Comparison of ENCODE assay signal across 8 cellular contexts in genomic region chr17:57577751-57578607, GRCh38.
DNase-seq lines count a peak whose midpoint lies in the region; ATAC-seq and TF ChIP-seq lines count a peak whose summit lies in the region.

No MANE protein-coding gene starts in this region.

- ATAC-seq in activated CD4-positive, CD25-positive, alpha-beta regulatory T cell treated with anti-CD3 and anti-CD28 coated beads, Interleukin-2, amount 50 U/mL, for 24 hours, result no peak
- ATAC-seq in stimulated activated naive CD8-positive, alpha-beta T cell treated with anti-CD3 and anti-CD28 coated beads, Interleukin-15, amount 100 ng/mL, for 72 hours, result no peak

- H3K9me3 ChIP-seq in ES-I3 (ENCODE audit: control insufficient read depth, insufficient read depth, low read length) (no peaks in the 10 kb centered on the region), esophagus muscularis mucosa (no peaks in the 10 kb centered on the region)

- peaks cover 16% of the 10 kb centered on the region for H3K4me1 Mint-ChIP-seq in osteocyte (ENCODE audit: unreplicated experiment)
- H3K4me1 Mint-ChIP-seq in stimulated activated naive CD8-positive, alpha-beta T cell treated with anti-CD3 and anti-CD28 coated beads, Interleukin-15, amount 100 ng/mL, for 72 hours, result peaks cover 10% of the 10 kb centered on the region

- TF ChIP-seq CTCF in esophagus muscularis mucosa (IDR thresholded peaks at IDR 0.05) (no peak), osteocyte (IDR thresholded peaks at IDR 0.05) (no peak), GM20000 (IDR thresholded peaks at IDR 0.05; ENCODE audit: extremely low read depth, missing control alignments) (no peak)

- no peak for TF ChIP-seq POLR2A in esophagus muscularis mucosa (IDR thresholded peaks at IDR 0.05; ENCODE audit: low read depth)

- H3K27me3 Mint-ChIP-seq in osteocyte (ENCODE audit: unreplicated experiment), result no peaks in the 10 kb centered on the region
- H3K27me3 Mint-ChIP-seq in stimulated activated naive CD8-positive, alpha-beta T cell treated with anti-CD3 and anti-CD28 coated beads, Interleukin-15, amount 100 ng/mL, for 72 hours, result no peaks in the 10 kb centered on the region

- H3K4me1 ChIP-seq in ES-I3 (ENCODE audit: insufficient read depth, low read length) (peaks cover 23% of the 10 kb centered on the region), esophagus muscularis mucosa (peaks cover 27 to 31% (median 29%) of the 10 kb centered on the region in 4 donors)

- H3K4me3 Mint-ChIP-seq in osteocyte (ENCODE audit: unreplicated experiment), result no peak overlapping the region
- no peak overlapping the region for H3K4me3 Mint-ChIP-seq in stimulated activated naive CD8-positive, alpha-beta T cell treated with anti-CD3 and anti-CD28 coated beads, Interleukin-15, amount 100 ng/mL, for 72 hours

- H3K9me3 Mint-ChIP-seq in osteocyte (ENCODE audit: unreplicated experiment), result no peaks in the 10 kb centered on the region
- no peaks in the 10 kb centered on the region for H3K9me3 Mint-ChIP-seq in stimulated activated naive CD8-positive, alpha-beta T cell treated with anti-CD3 and anti-CD28 coated beads, Interleukin-15, amount 100 ng/mL, for 72 hours

- H3K27ac ChIP-seq in esophagus muscularis mucosa (replicated peaks in 1 of 4), result peak overlapping the region; percentile 61 to 68 (median 66)

- peaks cover 3% of the 10 kb centered on the region for H3K36me3 Mint-ChIP-seq in osteocyte (ENCODE audit: unreplicated experiment)

- H3K27me3 ChIP-seq in esophagus muscularis mucosa, result no peaks in the 10 kb centered on the region

- TF ChIP-seq EP300 in esophagus muscularis mucosa (IDR thresholded peaks at IDR 0.05), result no peak

- WGBS in esophagus muscularis mucosa, result 60% methylated on average over 17 of the region's 17 CpGs

- peak overlapping the region; percentile 43 for H3K27ac Mint-ChIP-seq in osteocyte (ENCODE audit: unreplicated experiment)
- peak overlapping the region in 1 of 2 donors; percentile 89 for H3K27ac Mint-ChIP-seq in stimulated activated naive CD8-positive, alpha-beta T cell treated with anti-CD3 and anti-CD28 coated beads, Interleukin-15, amount 100 ng/mL, for 72 hours

- peak overlapping the region; percentile 32 to 49 (median 32) for H3K4me3 ChIP-seq in esophagus muscularis mucosa

- intact Hi-C loops in esophagus muscularis mucosa (cut with DNase I), result no loop called here

- peak overlapping the region; percentile 24; the same call in 1 of the 2 replicates for H3K9ac ChIP-seq in ES-I3 (ENCODE audit: low read depth, low read length)

- DNase-seq in NCI-H345 treated with DMSO at 0.1 percent for 48 hours (lab: John Stamatoyannopoulos, UW; ENCODE audit: unreplicated experiment), result peak; percentile 11
- peak; percentile 92 for DNase-seq in esophagus muscularis mucosa (ENCODE audit: extremely low spot score)
- no peak for DNase-seq in osteocyte (ENCODE audit: extremely low spot score, unreplicated experiment)
- DNase-seq in stimulated activated naive CD8-positive, alpha-beta T cell treated with anti-CD3 and anti-CD28 coated beads, Interleukin-15, amount 100 ng/mL, for 72 hours, result no peak
- DNase-seq in GM20000 (ENCODE audit: low spot score), result no peak
- no peak for DNase-seq in activated effector memory CD4-positive, alpha-beta T cell treated with anti-CD3 and anti-CD28 coated beads, Interleukin-2, amount 50 U/mL, for 16 hours

- H3K36me3 ChIP-seq in ES-I3 (ENCODE audit: insufficient read depth, low read length) (no peaks in the 10 kb centered on the region), esophagus muscularis mucosa (no peaks in the 10 kb centered on the region)

Comparison
In these comparisons a context has a peak if more than half of its experiments do, and no peak if none do; other contexts are left out.
1. DNase-seq: peak in NCI-H345 treated with DMSO at 0.1 percent for 48 hours (single experiment) and esophagus muscularis mucosa (single experiment); none in osteocyte (single experiment), stimulated activated naive CD8-positive, alpha-beta T cell treated with anti-CD3 and anti-CD28 coated beads, Interleukin-15, amount 100 ng/mL, for 72 hours (0 of 2), GM20000 (single experiment) and activated effector memory CD4-positive, alpha-beta T cell treated with anti-CD3 and anti-CD28 coated beads, Interleukin-2, amount 50 U/mL, for 16 hours (single experiment).